In genomic region chr2:72023678-72024390, GRCh38 we compare ENCODE assay signal across 15 cellular contexts.
DNase-seq lines count a peak whose midpoint lies in the region; ATAC-seq, FAIRE-seq and TF ChIP-seq lines count a peak whose summit lies in the region.
"Had no signal": no experiment of that assay in that cellular context is flagged by ENCODE, and none has a peak within 500 bp of the region (broad histone marks: within the 10 kb centered on the region; RNA-seq: fewer than 3 reads in every experiment).

No MANE protein-coding gene starts in this region.

- FAIRE-seq in H1 (lab: Jason Lieb, UNC) (no peak), HTR-8/SVneo (lab: Jason Lieb, UNC) (no peak)

- H3K36me3 ChIP-seq in H1 (ENCODE audit: control insufficient read depth in 2 of 4, insufficient read depth in 4 of 4, low read length in 3 of 4) = no peaks in the 10 kb centered on the region
- H3K36me3 ChIP-seq in aorta (ENCODE audit: control insufficient read depth in 1 of 2, insufficient read depth in 2 of 2, low read length in 1 of 2) = no peaks in the 10 kb centered on the region
- H3K36me3 ChIP-seq in breast epithelium = no peaks in the 10 kb centered on the region
- H3K36me3 ChIP-seq: BLaER1 treated with 17β-estradiol and CSF1 and Interleukin-3, amounts not matched to agents 10 nM and 100 nM; HAP-1 had no signal

- H2BK20ac ChIP-seq in H1 (ENCODE audit: low read length) = no peak overlapping the region

- H3K9me3 ChIP-seq in H1 (ENCODE audit: insufficient read depth in 2 of 2, low read depth in 1 of 2, low read length in 1 of 2) = peaks cover 0 to 7% of the 10 kb centered on the region in 2 experiments; a peak in 1 of 4 replicates
- peaks cover 2% of the 10 kb centered on the region for H3K9me3 ChIP-seq in aorta (ENCODE audit: control insufficient read depth, low read length)
- H3K9me3 ChIP-seq in breast epithelium = no peaks in the 10 kb centered on the region
- H3K9me3 ChIP-seq: BLaER1 treated with 17β-estradiol and CSF1 and Interleukin-3, amounts not matched to agents 10 nM and 100 nM; HAP-1 had no signal

- 94% methylated on average over 7 of the region's 7 CpGs; no CpG with 5 or more reads in 1 of the 2 experiments for WGBS in H1 (ENCODE audit: extremely low coverage in 1 of 2, insufficient coverage in 1 of 2, insufficient read length in 1 of 2, insufficient replicate concordance in 2 of 2, low coverage in 1 of 2, low lambda C conversion rate in 2 of 2, missing lambda C conversion rate in 1 of 2), 2 experiments
- 95 to 97% methylated on average over 7 of the region's 7 CpGs for WGBS in aorta, 2 donors

- no peak overlapping the region for H2BK5ac ChIP-seq in H1 (ENCODE audit: low read depth, low read length)

- H4K20me1 ChIP-seq in H1 (replicated peaks in 1 of 2; ENCODE audit: control insufficient read depth in 1 of 2, insufficient read depth in 2 of 2, low read length in 2 of 2) = no peaks in the 10 kb centered on the region
- H4K20me1 ChIP-seq: BLaER1 treated with 17β-estradiol and CSF1 and Interleukin-3, amounts not matched to agents 10 nM and 100 nM had no signal

- TF ChIP-seq POLR2A in H1 (IDR thresholded peaks at IDR 0.05; ENCODE audit: control extremely low read depth in 1 of 2, low read depth in 2 of 2, low read length in 2 of 2) (no peak), breast epithelium (IDR thresholded peaks at IDR 0.05) (no peak)

- no peak overlapping the region for H2BK120ac ChIP-seq in H1 (replicated peaks; ENCODE audit: low read depth, low read length)

- no peak for TF ChIP-seq CTCF in H1 (IDR thresholded peaks at IDR 0.05; ENCODE audit: control extremely low read depth in 1 of 3, insufficient read depth in 1 of 3, low read depth in 1 of 3, low read length in 3 of 3)
- TF ChIP-seq CTCF in GM13976 (IDR thresholded peaks at IDR 0.05; ENCODE audit: borderline replicate concordance, control extremely low read depth, extremely low read depth, insufficient read depth, missing control alignments) = no peak
- TF ChIP-seq CTCF in breast epithelium (IDR thresholded peaks at IDR 0.05) = no peak

- H3K4ac ChIP-seq in H1 (replicated peaks; ENCODE audit: insufficient read length, low read depth, low read length) = no peak overlapping the region

- peak overlapping the region; percentile 4; the same call in 1 of the 2 replicates for H4K8ac ChIP-seq in H1 (ENCODE audit: extremely low read depth, insufficient read depth, low read length)

- H3K27ac ChIP-seq in H1 (ENCODE audit: low read depth, low read length) (no peak overlapping the region), aorta (ENCODE audit: low read depth in 1 of 2, low read length in 2 of 2) (no peak overlapping the region), breast epithelium (no peak overlapping the region)
- H3K27ac ChIP-seq: BLaER1 treated with 17β-estradiol and CSF1 and Interleukin-3, amounts not matched to agents 10 nM and 100 nM had no signal

- H3K56ac ChIP-seq in H1 (replicated peaks; ENCODE audit: insufficient read length, low read depth, low read length) = no peak overlapping the region

- no peak for TF ChIP-seq EP300 in H1 (IDR thresholded peaks at IDR 0.05; ENCODE audit: borderline replicate concordance in 1 of 2, low read depth in 2 of 2, low read length in 2 of 2)

- no peak overlapping the region for H2BK15ac ChIP-seq in H1 (ENCODE audit: low read length)

- no peak overlapping the region for H3K4me2 ChIP-seq in H1 (ENCODE audit: insufficient read depth in 1 of 2, low read depth in 2 of 2, low read length in 2 of 2)
- H3K4me2 ChIP-seq: BLaER1 treated with 17β-estradiol and CSF1 and Interleukin-3, amounts not matched to agents 10 nM and 100 nM had no signal

- CTCF ChIA-PET in H1 (lab: Charles Lee; ENCODE audit: partially characterized antibody) = interaction anchor here (0.8 to 1.2 kb wide), 2 partner anchors 90 to 227 kb away, joined by 3 to 5 read pairs; no protein-coding TSS in a partner anchor

- no peak overlapping the region for H3K18ac ChIP-seq in H1 (ENCODE audit: extremely low read depth, low read length)

- no peak overlapping the region for H2AFZ ChIP-seq in H1 (ENCODE audit: low read length)

- H2AK5ac ChIP-seq in H1 (ENCODE audit: low read depth, low read length) = no peak overlapping the region

- in situ Hi-C loops in GM13976 (cut with MboI; ENCODE audit: low sequenced_read_pairs, unreplicated experiment) = no loop called here

- TF ChIP-seq RAD21 in H1 (IDR thresholded peaks at IDR 0.05 in 1 of 2, conservative IDR thresholded peaks at IDR 0.05 in 1 of 2; ENCODE audit: low read depth in 2 of 2, low read length in 2 of 2) = no peak

- intact Hi-C loops in posterior vena cava (cut with DNase I) = loop anchor here in 1 of 2 donors (10.0 kb wide), 1 partner anchor 1889 kb away; no protein-coding TSS in a partner anchor
- intact Hi-C loops in aorta (cut with DNase I) = no loop called here
- intact Hi-C loops in breast epithelium (cut with DNase I; ENCODE audit: low total_unique reads) = no loop called here

- POLR2A ChIA-PET in H1 (lab: Charles Lee; ENCODE audit: partially characterized antibody) = no interaction called here

- H3K4me3 ChIP-seq in H1 (ENCODE audit: extremely low read depth in 1 of 4, insufficient read depth in 2 of 4, low read depth in 3 of 4, low read length in 4 of 4) = no peak overlapping the region
- H3K4me3 ChIP-seq in aorta (ENCODE audit: low read length in 2 of 2) = no peak overlapping the region
- no peak overlapping the region for H3K4me3 ChIP-seq in breast epithelium
- H3K4me3 ChIP-seq: BLaER1 treated with 17β-estradiol and CSF1 and Interleukin-3, amounts not matched to agents 10 nM and 100 nM; HAP-1 had no signal

- ATAC-seq in aorta (ENCODE audit: low FRiP score) = no peak

- no peaks in the 10 kb centered on the region for H3K79me2 ChIP-seq in H1 (ENCODE audit: control insufficient read depth in 1 of 2, insufficient read depth in 2 of 2, low read length in 2 of 2)

- no peaks in the 10 kb centered on the region for H3K79me1 ChIP-seq in H1 (ENCODE audit: low read depth, low read length)

- DNase-seq in activated effector memory CD4-positive, alpha-beta T cell treated with anti-CD3 and anti-CD28 coated beads, Interleukin-2, amount 50 U/mL, for 16 hours = peak; percentile 42
- no peak for DNase-seq in activated effector memory CD4-positive, alpha-beta T cell treated with Interleukin-2 at 50 U/mL for 16 hours
- DNase-seq in H1 (ENCODE audit: low read depth in 1 of 2, low spot score in 2 of 2) (peak in 1 of 2 experiments; percentile 33), posterior vena cava (ENCODE audit: low spot score) (peak; percentile 23), aorta (peak; percentile 25 to 47), GM13976 (ENCODE audit: low spot score) (no peak), HTR-8/SVneo (ENCODE audit: insufficient read length, low spot score) (no peak), breast epithelium (ENCODE audit: low spot score in 2 of 2) (no peak)
- DNase-seq: DMS79 treated with DMSO at 0.1 percent for 48 hours; KBM-7; NCI-H1436 treated with DMSO at 0.1 percent for 48 hours; NCI-H2029 treated with DMSO at 0.1 percent for 48 hours; NK-92 treated with Interleukin-12 subunit alpha and Interleukin-12 subunit beta, amount 100 ng/mL, for 24 hours had no signal

- H3K4me1 ChIP-seq in H1 (replicated peaks in 1 of 4; ENCODE audit: control insufficient read depth in 3 of 4, insufficient read depth in 4 of 4, low read length in 3 of 4) = no peaks in the 10 kb centered on the region
- no peaks in the 10 kb centered on the region for H3K4me1 ChIP-seq in aorta (ENCODE audit: control insufficient read depth in 1 of 2, insufficient read depth in 2 of 2, low read length in 2 of 2)
- no peaks in the 10 kb centered on the region for H3K4me1 ChIP-seq in breast epithelium
- H3K4me1 ChIP-seq: BLaER1 treated with 17β-estradiol and CSF1 and Interleukin-3, amounts not matched to agents 10 nM and 100 nM; HAP-1 had no signal

- H3K27me3 ChIP-seq in H1 (replicated peaks in 1 of 4; ENCODE audit: control insufficient read depth in 3 of 4, extremely low read depth in 1 of 4, insufficient read depth in 3 of 4, low read length in 3 of 4) (no peaks in the 10 kb centered on the region), aorta (ENCODE audit: control insufficient read depth in 1 of 2, insufficient read depth in 2 of 2, low read length in 1 of 2) (no peaks in the 10 kb centered on the region), breast epithelium (no peaks in the 10 kb centered on the region)
- H3K27me3 ChIP-seq: BLaER1 treated with 17β-estradiol and CSF1 and Interleukin-3, amounts not matched to agents 10 nM and 100 nM had no signal

- H2BK12ac ChIP-seq in H1 (ENCODE audit: low read depth, low read length) = peak overlapping the region; percentile 6; the same call in 1 of the 2 replicates

- H3K23ac ChIP-seq in H1 (ENCODE audit: insufficient read length) = no peak overlapping the region

- H3K14ac ChIP-seq in H1 (ENCODE audit: insufficient read length) = no peak overlapping the region

- no peak overlapping the region for H4K91ac ChIP-seq in H1 (replicated peaks; ENCODE audit: insufficient read length, low read length)

- no peak overlapping the region for H4K5ac ChIP-seq in H1 (ENCODE audit: insufficient read length, low read depth, low read length)

- H3K23me2 ChIP-seq in H1 (ENCODE audit: low read depth, low read length) = no peaks in the 10 kb centered on the region

- H3K9ac ChIP-seq in H1 (replicated peaks in 1 of 4; ENCODE audit: extremely low read depth in 1 of 4, low read depth in 3 of 4, low read length in 3 of 4) = no peak overlapping the region
- H3K9ac ChIP-seq: BLaER1 treated with 17β-estradiol and CSF1 and Interleukin-3, amounts not matched to agents 10 nM and 100 nM had no signal

TF ChIP-seq in H1, 55 proteins besides CTCF, POLR2A, EP300 and RAD21:
- TF ChIP-seq CHD1 (IDR thresholded peaks at IDR 0.05; ENCODE audit: low read depth, low read length) = no peak
- no peak for TF ChIP-seq HDAC2 (IDR thresholded peaks at IDR 0.05; ENCODE audit: borderline replicate concordance in 1 of 2, low read depth in 2 of 2, low read length in 2 of 2)
- TF ChIP-seq GTF2F1 (IDR thresholded peaks at IDR 0.05; ENCODE audit: borderline replicate concordance, low read depth, low read length) = no peak
- TF ChIP-seq RNF2 (IDR thresholded peaks at IDR 0.05; ENCODE audit: borderline replicate concordance, low read depth, low read length, missing control alignments, poor library complexity, severe bottlenecking) = no peak
- TF ChIP-seq EZH2 (IDR thresholded peaks at IDR 0.05; ENCODE audit: low read depth, low read length, severe bottlenecking) = no peak
- TF ChIP-seq SRF (IDR thresholded peaks at IDR 0.05; ENCODE audit: low read depth, low read length) = no peak
- no peak for TF ChIP-seq CBX8 (IDR thresholded peaks at IDR 0.05; ENCODE audit: borderline replicate concordance, low read depth, low read length)
- no peak for TF ChIP-seq SP2 (IDR thresholded peaks at IDR 0.05; ENCODE audit: low read length)
- no peak for TF ChIP-seq JUND (IDR thresholded peaks at IDR 0.05; ENCODE audit: low read length)
TF ChIP-seq in H1: peak in this region for 0.

Comparison
In these comparisons a context has a peak if more than half of its experiments do, and no peak if none do; other contexts are left out.
1. DNase-seq: peak in activated effector memory CD4-positive, alpha-beta T cell treated with anti-CD3 and anti-CD28 coated beads, Interleukin-2, amount 50 U/mL, for 16 hours (single experiment), posterior vena cava (single experiment) and aorta (2 of 2); none in activated effector memory CD4-positive, alpha-beta T cell treated with Interleukin-2 at 50 U/mL for 16 hours (single experiment), GM13976 (single experiment), HTR-8/SVneo (single experiment) and breast epithelium (0 of 2).